ENCODE assay signal across 8 cellular contexts in the genomic region with DNA sequence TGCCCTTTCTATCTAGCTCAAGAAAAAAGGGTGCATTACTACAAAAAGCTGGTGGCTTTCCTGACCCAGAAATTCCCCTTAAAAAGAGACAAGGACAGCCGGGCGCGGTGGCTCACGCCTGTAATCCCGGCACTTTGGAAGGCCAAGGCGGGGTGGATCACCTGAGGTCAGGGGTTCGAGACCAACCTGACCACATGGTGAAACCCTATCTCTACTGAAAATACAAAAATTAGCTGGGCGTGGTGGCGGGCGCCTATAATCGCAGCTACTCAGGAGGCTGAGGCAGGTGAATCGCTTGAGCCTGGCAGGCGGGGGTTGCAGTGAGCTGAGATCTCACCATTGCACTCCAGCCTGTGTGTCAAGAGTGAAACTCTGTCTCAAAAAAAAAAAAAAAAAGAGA.
DNase-seq lines count a peak whose midpoint lies in the region; ATAC-seq and TF ChIP-seq lines count a peak whose summit lies in the region.
"Not testable (repeated sequence)": the region's sequence is repeated elsewhere in the genome, so short reads cannot be mapped to it uniquely, and the experiment has no call there.

No MANE protein-coding gene starts in this region.

- not testable (repeated sequence) for H3K9me2 ChIP-seq in GM23338 (ENCODE audit: insufficient read depth)

- CTCF ChIA-PET in Panc1 (lab: Charles Lee): interaction anchor here (1.0 kb wide), 1 partner anchor 31 kb away, joined by 3 read pairs; no protein-coding TSS in a partner anchor

- POLR2A ChIA-PET in Panc1 (lab: Charles Lee): interaction anchor here (0.5 kb wide), 1 partner anchor 348 kb away, joined by 3 read pairs; no protein-coding TSS in a partner anchor

- H3F3A ChIP-seq in GM23338 (replicated peaks; ENCODE audit: low read depth): 0 out of 2 replicates have a peak, but pooled peaks cover 14% of the 10 kb centered on the region

- peaks cover 21% of the 10 kb centered on the region for H3K4me1 Mint-ChIP-seq in GM23338
- peaks cover 32% of the 10 kb centered on the region for H3K4me1 Mint-ChIP-seq in activated T-cell treated with anti-CD3 and anti-CD28 coated beads, Interleukin-2, amount 50 U/mL, for 4 hours (ENCODE audit: low read depth)
- peaks cover 27% of the 10 kb centered on the region for H3K4me1 Mint-ChIP-seq in central memory CD8-positive, alpha-beta T cell

- H3K4me3 Mint-ChIP-seq in GM23338: peak overlapping the region; percentile 76
- peak overlapping the region; percentile 89 for H3K4me3 Mint-ChIP-seq in activated T-cell treated with anti-CD3 and anti-CD28 coated beads, Interleukin-2, amount 50 U/mL, for 4 hours
- H3K4me3 Mint-ChIP-seq in central memory CD8-positive, alpha-beta T cell: peak overlapping the region; percentile 87

- H3K27ac Mint-ChIP-seq in GM23338: not testable (repeated sequence)
- H3K27ac Mint-ChIP-seq in central memory CD8-positive, alpha-beta T cell (ENCODE audit: low read depth): peak overlapping the region; percentile 88

- H3K36me3 ChIP-seq in GM23338 (ENCODE audit: insufficient read depth); Panc1 (ENCODE audit: control insufficient read depth, insufficient read depth, low read length); cardiac muscle cell; mucosa of stomach (ENCODE audit: control insufficient read depth, insufficient read depth, low read length); vagina: not testable (repeated sequence)

- not testable (repeated sequence) for TF ChIP-seq CTCF in GM23338 (conservative IDR thresholded peaks at IDR 0.05; ENCODE audit: low read depth in 2 of 2); Panc1 (IDR thresholded peaks at IDR 0.05); cardiac muscle cell (IDR thresholded peaks at IDR 0.05; ENCODE audit: low read depth, low read length); vagina (IDR thresholded peaks at IDR 0.05)

- BruUV-seq in Panc1 (replicated peaks; lab: Mats Ljungman, UMichigan): not testable (repeated sequence)

- in situ Hi-C loops in Panc1 (cut with HindIII; ENCODE audit: low pct_unique_long_range_greater_than_20kb, low sequenced_read_pairs): not testable (repeated sequence)

- not testable (repeated sequence) for H3K9me3 ChIP-seq in Panc1 (ENCODE audit: control insufficient read depth, insufficient read depth, low read depth, low read length); cardiac muscle cell (ENCODE audit: low read depth); mucosa of stomach (ENCODE audit: control insufficient read depth, low read length); vagina

- H3K4me1 ChIP-seq in GM23338 (ENCODE audit: insufficient read depth) (peaks cover 22% of the 10 kb centered on the region; the same call in 1 of the 2 replicates), Panc1 (ENCODE audit: control insufficient read depth, insufficient read depth, low read length) (peaks cover 12% of the 10 kb centered on the region; the same call in 1 of the 2 replicates), cardiac muscle cell (ENCODE audit: low read depth) (peaks cover 17% of the 10 kb centered on the region), mucosa of stomach (ENCODE audit: control insufficient read depth, insufficient read depth, low read length) (peaks cover 37% of the 10 kb centered on the region), vagina (peaks cover 33% of the 10 kb centered on the region)

- not testable (repeated sequence) for H3K79me2 ChIP-seq in GM23338 (replicated peaks; ENCODE audit: insufficient read depth)

- not testable (repeated sequence) for ATAC-seq in GM23338; Panc1; activated T-cell treated with anti-CD3 and anti-CD28 coated beads, Interleukin-2, amount 50 U/mL, for 4 hours; central memory CD8-positive, alpha-beta T cell (replicated peaks; ENCODE audit: extremely low read depth, poor library complexity, severe bottlenecking)

- H3K27ac ChIP-seq in GM23338 (ENCODE audit: low read depth): peak overlapping the region; percentile 96
- peak overlapping the region; percentile 64; the same call in 1 of the 2 replicates for H3K27ac ChIP-seq in Panc1 (ENCODE audit: low read length)
- peak overlapping the region; percentile 84 for H3K27ac ChIP-seq in cardiac muscle cell
- H3K27ac ChIP-seq in vagina: peak overlapping the region; percentile 83

- not testable (repeated sequence) for H3K9me3 Mint-ChIP-seq in GM23338; activated T-cell treated with anti-CD3 and anti-CD28 coated beads, Interleukin-2, amount 50 U/mL, for 4 hours; central memory CD8-positive, alpha-beta T cell

- H3K4me3 ChIP-seq in GM23338 (peak overlapping the region; percentile 59), Panc1 (ENCODE audit: low read depth in 2 of 2, low read length in 2 of 2) (peak overlapping the region; percentile 50 to 70), cardiac muscle cell (peak overlapping the region; percentile 19), skeletal muscle cell (ENCODE audit: low read depth, low read length) (peak overlapping the region; percentile 25), vagina (peak overlapping the region; percentile 37 to 50)
- not testable (repeated sequence) for H3K4me3 ChIP-seq in mucosa of stomach (ENCODE audit: low read length)

- not testable (repeated sequence) for H3K36me3 Mint-ChIP-seq in GM23338 (ENCODE audit: low read depth); activated T-cell treated with anti-CD3 and anti-CD28 coated beads, Interleukin-2, amount 50 U/mL, for 4 hours (ENCODE audit: insufficient read depth); central memory CD8-positive, alpha-beta T cell (ENCODE audit: insufficient read depth)

- peak overlapping the region; percentile 95 for H2AFZ ChIP-seq in GM23338

- not testable (repeated sequence) for TF ChIP-seq POLR2A in vagina (IDR thresholded peaks at IDR 0.05)

- H3K4me2 ChIP-seq in GM23338: peak overlapping the region; percentile 81

- DNase-seq in GM23338 (ENCODE audit: low spot score); Panc1 (ENCODE audit: low read depth, low spot score); activated T-cell treated with anti-CD3 and anti-CD28 coated beads, Interleukin-2, amount 50 U/mL, for 4 hours; central memory CD8-positive, alpha-beta T cell (ENCODE audit: low spot score in 2 of 2); cardiac muscle cell (ENCODE audit: low read depth in 1 of 2, low spot score in 1 of 2); skeletal muscle cell (ENCODE audit: low read depth); vagina (ENCODE audit: extremely low spot score in 2 of 2): not testable (repeated sequence)

- intact Hi-C loops in Panc1 (cut with micrococcal nuclease; ENCODE audit: unreplicated experiment); vagina (cut with DNase I): not testable (repeated sequence)

- H4K20me1 ChIP-seq in GM23338 (replicated peaks; ENCODE audit: insufficient read depth): not testable (repeated sequence)

- not testable (repeated sequence) for H3K27me3 ChIP-seq in GM23338 (ENCODE audit: insufficient read depth); Panc1 (ENCODE audit: control insufficient read depth, insufficient read depth, low read length); cardiac muscle cell; mucosa of stomach (ENCODE audit: control insufficient read depth, insufficient read depth, low read length); vagina

- peak overlapping the region; percentile 76 for H3K9ac ChIP-seq in mucosa of stomach (ENCODE audit: low read length)

- H3K27me3 Mint-ChIP-seq in GM23338 (ENCODE audit: insufficient read depth, low read depth, poor library complexity): peaks cover 10% of the 10 kb centered on the region
- not testable (repeated sequence) for H3K27me3 Mint-ChIP-seq in activated T-cell treated with anti-CD3 and anti-CD28 coated beads, Interleukin-2, amount 50 U/mL, for 4 hours (ENCODE audit: low read depth); central memory CD8-positive, alpha-beta T cell

TF ChIP-seq in GM23338, 12 proteins besides CTCF, POLR2A, EP300 and RAD21:
- peak; percentile 20 for TF ChIP-seq STAT1 (IDR thresholded peaks at IDR 0.05; ENCODE audit: unreplicated experiment)
TF ChIP-seq in GM23338: peak in this region for 1; not testable (repeated sequence) for 11.
